Comparison of ENCODE assay signal across 21 cellular contexts in genomic region chr15:93986400-93986984, GRCh38.
A peak's percentile ranks its signal among the peaks of the same experiment; 100 is the strongest.
DNase-seq lines count a peak whose midpoint lies in the region; ATAC-seq, FAIRE-seq and TF ChIP-seq lines count a peak whose summit lies in the region.
"Had no signal": no experiment of that assay in that cellular context is flagged by ENCODE, and none has a peak within 500 bp of the region (broad histone marks: within the 10 kb centered on the region; RNA-seq: fewer than 3 reads in every experiment).

No MANE protein-coding gene starts in this region.

- H3K14ac ChIP-seq in H9 (ENCODE audit: insufficient read depth, low read length) = no peak overlapping the region

- H3K4me2 ChIP-seq in BLaER1 (peak overlapping the region; percentile 85), DND-41 (ENCODE audit: insufficient read depth, low read length) (peak overlapping the region; percentile 50), GM12878 (ENCODE audit: control insufficient read depth, insufficient read depth) (no peak overlapping the region), H9 (ENCODE audit: insufficient read depth, insufficient read length, low read length) (no peak overlapping the region)
- H3K4me2 ChIP-seq: A549, SK-N-SH had no signal

- no peak overlapping the region for H4K5ac ChIP-seq in H9 (ENCODE audit: insufficient read length, low read depth, low read length)

- H3K27ac Mint-ChIP-seq in glutamatergic neuron (ENCODE audit: unreplicated experiment) = peak overlapping the region; percentile 57
- no peak overlapping the region for H3K27ac Mint-ChIP-seq in MCF 10A (ENCODE audit: low read depth, unreplicated experiment)
- H3K27ac Mint-ChIP-seq in H9 = no peak overlapping the region

- H3K27me3 ChIP-seq in BLaER1 = no peaks in the 10 kb centered on the region
- H3K27me3 ChIP-seq in DND-41 (ENCODE audit: insufficient read depth, low read length, poor library complexity) = no peaks in the 10 kb centered on the region
- H3K27me3 ChIP-seq in GM12878 (replicated peaks in 1 of 2; ENCODE audit: control insufficient read depth in 2 of 2, insufficient read depth in 2 of 2, low read length in 1 of 2) = no peaks in the 10 kb centered on the region
- H3K27me3 ChIP-seq in A673 (replicated peaks; ENCODE audit: insufficient read depth, low read depth, low read length, poor library complexity) = no peaks in the 10 kb centered on the region
- no peaks in the 10 kb centered on the region for H3K27me3 ChIP-seq in H9 (ENCODE audit: insufficient read depth, low read length)
- H3K27me3 ChIP-seq: BE2C, MG63 had no signal

- peaks cover 31% of the 10 kb centered on the region for H3K4me1 Mint-ChIP-seq in glutamatergic neuron (ENCODE audit: low read depth, unreplicated experiment)
- H3K4me1 Mint-ChIP-seq in MCF 10A (ENCODE audit: insufficient read depth, unreplicated experiment) = no peaks in the 10 kb centered on the region
- no peaks in the 10 kb centered on the region for H3K4me1 Mint-ChIP-seq in H9
- H3K4me1 Mint-ChIP-seq: IgD-negative memory B cell had no signal

- CTCF ChIA-PET in GM12878 (lab: Yijun Ruan, JAX) = interaction anchor here (1.1 kb wide), 1 partner anchor 11 kb away, joined by 3 read pairs; no protein-coding TSS in a partner anchor
- CTCF ChIA-PET in MCF 10A (lab: Yijun Ruan, JAX) = interaction anchor here (1.1 to 2.0 kb wide), 2 partner anchors 133 to 899 kb away, joined by 5 to 15 read pairs; no protein-coding TSS in a partner anchor
- CTCF ChIA-PET in A673 (lab: Charles Lee) = no interaction called here

- no peak overlapping the region for H3K23ac ChIP-seq in H9 (ENCODE audit: insufficient read length, low read depth, low read length)

- H3K27ac ChIP-seq in BLaER1 (peak overlapping the region; percentile 94), DND-41 (ENCODE audit: low read length) (peak overlapping the region; percentile 99), GM12878 (ENCODE audit: control insufficient read depth, insufficient read depth) (no peak overlapping the region), A673 (ENCODE audit: low read depth, low read length, poor library complexity, severe bottlenecking) (no peak overlapping the region), H9 (ENCODE audit: insufficient read length, low read depth, low read length) (no peak overlapping the region)
- H3K27ac ChIP-seq: A549 had no signal

- no peak overlapping the region for H4K8ac ChIP-seq in H9 (replicated peaks; ENCODE audit: insufficient read length, low read depth, low read length)

- no peak overlapping the region for H3T11ph ChIP-seq in H9 (ENCODE audit: low read length)

- H4K20me1 ChIP-seq in BLaER1 (no peaks in the 10 kb centered on the region), DND-41 (ENCODE audit: insufficient read depth, low read length) (no peaks in the 10 kb centered on the region), GM12878 (ENCODE audit: control insufficient read depth, insufficient read depth) (no peaks in the 10 kb centered on the region), H9 (ENCODE audit: control insufficient read depth, insufficient read depth, insufficient read length) (no peaks in the 10 kb centered on the region)

- no peak overlapping the region for H3K4ac ChIP-seq in H9 (ENCODE audit: low read depth, low read length)

- no peak for TF ChIP-seq CTCF in DND-41 (IDR thresholded peaks at IDR 0.05; ENCODE audit: borderline replicate concordance, extremely low read depth, low read length, poor library complexity, severe bottlenecking)
- no peak for TF ChIP-seq CTCF in GM12878 (IDR thresholded peaks at IDR 0.05 in 2 of 3, conservative IDR thresholded peaks at IDR 0.05 in 1 of 3; ENCODE audit: control insufficient read depth in 2 of 3, extremely low read depth in 1 of 3, insufficient read depth in 1 of 3, low read depth in 3 of 3, low read length in 3 of 3)
- TF ChIP-seq CTCF in glutamatergic neuron (IDR thresholded peaks at IDR 0.05; ENCODE audit: partially characterized antibody, unreplicated experiment) = no peak
- TF ChIP-seq CTCF in MCF 10A (IDR thresholded peaks at IDR 0.05; ENCODE audit: unreplicated experiment) = no peak
- TF ChIP-seq CTCF in A673 (conservative IDR thresholded peaks at IDR 0.05; ENCODE audit: low read depth, low read length) = no peak
- no peak for TF ChIP-seq CTCF in H9 (conservative IDR thresholded peaks at IDR 0.05)

- H3K4me3 ChIP-seq in BLaER1 = peak overlapping the region; percentile 53
- peak overlapping the region in 1 of 2 experiments; percentile 34; a peak in 1 of 4 replicates for H3K4me3 ChIP-seq in DND-41 (ENCODE audit: low read depth in 1 of 2, low read length in 2 of 2)
- H3K4me3 ChIP-seq in GM12878 = no peak overlapping the region
- H3K4me3 ChIP-seq in A673 (ENCODE audit: low read depth, low read length, poor library complexity, severe bottlenecking) = no peak overlapping the region
- H3K4me3 ChIP-seq: A549, MG63 had no signal

- H3K9me3 ChIP-seq in BLaER1 (peaks cover 20% of the 10 kb centered on the region; the same call in 1 of the 2 replicates), DND-41 (ENCODE audit: insufficient read depth, low read length, severe bottlenecking) (no peaks in the 10 kb centered on the region), GM12878 (replicated peaks; ENCODE audit: control insufficient read depth, insufficient read depth, low read length) (no peaks in the 10 kb centered on the region), A673 (ENCODE audit: low read depth, low read length, poor library complexity, severe bottlenecking) (no peaks in the 10 kb centered on the region), H9 (ENCODE audit: control insufficient read depth, low read depth, low read length) (no peaks in the 10 kb centered on the region)
- H3K9me3 ChIP-seq: BE2C, Caco-2, MG63, SK-N-SH had no signal

- peaks cover 65% of the 10 kb centered on the region for H3K4me1 ChIP-seq in BLaER1
- H3K4me1 ChIP-seq in DND-41 (ENCODE audit: insufficient read depth, low read length) = peaks cover 83% of the 10 kb centered on the region
- H3K4me1 ChIP-seq in GM12878 (ENCODE audit: control insufficient read depth, insufficient read depth, low read length) = no peaks in the 10 kb centered on the region
- H3K4me1 ChIP-seq in A673 (ENCODE audit: insufficient read depth, low read length, poor library complexity, severe bottlenecking) = peaks cover 10% of the 10 kb centered on the region
- no peaks in the 10 kb centered on the region for H3K4me1 ChIP-seq in H9 (ENCODE audit: insufficient read depth, low read length)
- H3K4me1 ChIP-seq: A549, BE2C, Caco-2 had no signal

- ATAC-seq in DND-41 (ENCODE audit: insufficient read depth, low read depth) (peak; percentile 67), GM12878 (no peak)
- ATAC-seq: A549 had no signal

- H2BK12ac ChIP-seq in H9 (ENCODE audit: insufficient read length, low read depth, low read length) = no peak overlapping the region

- in situ Hi-C loops in GM12878 (cut with MboI) = no loop called here

- H2BK15ac ChIP-seq in H9 (ENCODE audit: low read depth, low read length) = no peak overlapping the region

- no peaks in the 10 kb centered on the region for H3K79me1 ChIP-seq in H9 (ENCODE audit: insufficient read depth, low read depth, low read length, poor library complexity, severe bottlenecking)

- no peak overlapping the region for H2BK120ac ChIP-seq in H9 (ENCODE audit: low read depth, low read length, poor library complexity, severe bottlenecking)

- H3K9me3 Mint-ChIP-seq in glutamatergic neuron (ENCODE audit: unreplicated experiment) (peaks cover 10% of the 10 kb centered on the region), MCF 10A (ENCODE audit: unreplicated experiment) (no peaks in the 10 kb centered on the region), H9 (peaks cover 0 to under 1% of the 10 kb centered on the region in 2 experiments; a peak in 1 of 5 replicates)
- H3K9me3 Mint-ChIP-seq: CD4-positive, alpha-beta T cell had no signal

- H3K36me3 Mint-ChIP-seq in glutamatergic neuron (ENCODE audit: unreplicated experiment) = no peaks in the 10 kb centered on the region
- no peaks in the 10 kb centered on the region for H3K36me3 Mint-ChIP-seq in MCF 10A (ENCODE audit: insufficient read depth, unreplicated experiment)
- H3K36me3 Mint-ChIP-seq in H9 (ENCODE audit: insufficient read depth in 1 of 3, low read depth in 3 of 3) = no peaks in the 10 kb centered on the region
- H3K36me3 Mint-ChIP-seq: IgD-negative memory B cell had no signal

- H3K56ac ChIP-seq in H9 (ENCODE audit: insufficient read length, low read depth, low read length) = no peak overlapping the region

- H2AFZ ChIP-seq in DND-41 (ENCODE audit: low read depth, low read length) = no peak overlapping the region; the same call in 1 of the 2 replicates
- H2AFZ ChIP-seq in GM12878 (ENCODE audit: control insufficient read depth, low read depth, low read length) = no peak overlapping the region
- no peak overlapping the region for H2AFZ ChIP-seq in H9 (ENCODE audit: low read length)

- BruUV-seq in GM12878 (replicated peaks; lab: Mats Ljungman, UMichigan) (no TSS peak), MCF 10A (replicated peaks; lab: Mats Ljungman, UMichigan) (no TSS peak), A673 (replicated peaks; lab: Mats Ljungman, UMichigan) (no TSS peak)

- H3K27me3 Mint-ChIP-seq in glutamatergic neuron (ENCODE audit: unreplicated experiment) (no peaks in the 10 kb centered on the region), MCF 10A (ENCODE audit: insufficient read depth, unreplicated experiment) (no peaks in the 10 kb centered on the region), H9 (ENCODE audit: low read depth) (no peaks in the 10 kb centered on the region; the same call in 1 of the 2 replicates)
- H3K27me3 Mint-ChIP-seq: CD4-positive, alpha-beta T cell had no signal

- intact Hi-C loops in GM12878 (cut with micrococcal nuclease; ENCODE audit: unreplicated experiment) (no loop called here), MCF 10A (cut with micrococcal nuclease) (no loop called here), A673 (cut with micrococcal nuclease; ENCODE audit: unreplicated experiment) (no loop called here)

- RAD21 ChIA-PET in GM12878 (lab: Charles Lee; ENCODE audit: unreplicated experiment) = no interaction called here

- no peak overlapping the region for H4K91ac ChIP-seq in H9 (ENCODE audit: insufficient read length, low read depth, low read length)

- TF ChIP-seq POLR2A in GM12878 (IDR thresholded peaks at IDR 0.05; ENCODE audit: low read depth, low read length) = no peak

- POLR2A ChIA-PET in GM12878 (lab: Charles Lee) (no interaction called here), MCF 10A (lab: Yijun Ruan, JAX) (interaction anchor here (0.5 kb wide), 1 partner anchor 375 kb away, joined by 4 read pairs; no protein-coding TSS in a partner anchor), A673 (lab: Charles Lee; ENCODE audit: low non-redundant PET) (no interaction called here)

- no peak overlapping the region for H2AK5ac ChIP-seq in H9 (ENCODE audit: insufficient read length, low read length)

- TF ChIP-seq RAD21 in GM12878 (IDR thresholded peaks at IDR 0.05; ENCODE audit: insufficient read depth, low read depth, low read length) = no peak

- TF ChIP-seq EP300 in GM12878 (IDR thresholded peaks at IDR 0.05; ENCODE audit: borderline replicate concordance in 1 of 2, control insufficient read depth in 1 of 2, low read depth in 2 of 2, low read length in 2 of 2) = no peak

- SMC1A ChIA-PET in GM12878 (lab: Charles Lee; ENCODE audit: uncharacterized antibody, unreplicated experiment) = interaction anchor here (1.6 kb wide), 1 partner anchor 50 kb away, joined by 3 read pairs; no protein-coding TSS in a partner anchor

- DNase-seq in DND-41 (peak; percentile 67), GM12878 (ENCODE audit: low read depth, low spot score) (no peak), glutamatergic neuron (no peak), MCF 10A (ENCODE audit: unreplicated experiment) (no peak), A673 (ENCODE audit: low spot score) (no peak), H9 (no peak)
- DNase-seq in effector CD4-positive, alpha-beta T cell = no peak
- DNase-seq: BE2C, Caco-2, Karpas-422, MG63, NCI-H1417, NCI-H2081 treated with DMSO at 0.1 percent for 48 hours, NCI-H524 treated with DMSO at 0.1 percent for 48 hours, SIG-M5, SK-N-SH had no signal

- H2BK5ac ChIP-seq in H9 (ENCODE audit: insufficient read length, low read length) = no peak overlapping the region

- no peak overlapping the region for H2BK20ac ChIP-seq in H9 (ENCODE audit: low read depth, low read length, poor library complexity, severe bottlenecking)

- H3K36me3 ChIP-seq in BLaER1 (no peaks in the 10 kb centered on the region), DND-41 (ENCODE audit: insufficient read depth, low read length) (no peaks in the 10 kb centered on the region), GM12878 (ENCODE audit: control insufficient read depth in 2 of 2, insufficient read depth in 2 of 2, low read length in 1 of 2) (no peaks in the 10 kb centered on the region), A673 (ENCODE audit: insufficient read depth, low read length, poor library complexity, severe bottlenecking) (no peaks in the 10 kb centered on the region)
- H3K36me3 ChIP-seq: BE2C, MG63 had no signal

- no peaks in the 10 kb centered on the region for H3K23me2 ChIP-seq in H9 (ENCODE audit: insufficient read length, low read depth, low read length, poor library complexity, severe bottlenecking)

- H3K18ac ChIP-seq in H9 (ENCODE audit: insufficient read length, low read depth, low read length) = no peak overlapping the region

- H3K79me2 ChIP-seq in DND-41 (ENCODE audit: insufficient read depth, low read length) (no peaks in the 10 kb centered on the region), GM12878 (ENCODE audit: control insufficient read depth, insufficient read depth, low read length) (no peaks in the 10 kb centered on the region), H9 (ENCODE audit: insufficient read depth, low read length) (no peaks in the 10 kb centered on the region)

- H3K9ac ChIP-seq in BLaER1 = peak overlapping the region; percentile 76
- H3K9ac ChIP-seq in DND-41 (ENCODE audit: low read depth, low read length) = peak overlapping the region; percentile 74
- H3K9ac ChIP-seq in GM12878 (ENCODE audit: control insufficient read depth, insufficient read depth, low read length) = no peak overlapping the region
- no peak overlapping the region for H3K9ac ChIP-seq in H9 (ENCODE audit: extremely low read depth, insufficient read length, low read length)
- H3K9ac ChIP-seq: SK-N-SH had no signal

- 22% methylated on average over 3 of the region's 3 CpGs for WGBS in GM12878 (ENCODE audit: insufficient coverage, insufficient replicate concordance, low lambda C conversion rate, missing lambda C conversion rate)
- no CpG with 5 or more reads among the region's 3 CpGs for WGBS in H9 (ENCODE audit: extremely low coverage, insufficient read length, low lambda C conversion rate)

- FAIRE-seq in GM12878 (lab: Jason Lieb, UNC) = no peak
- FAIRE-seq: A549, G401.6 had no signal

- H3K4me3 Mint-ChIP-seq in glutamatergic neuron (ENCODE audit: unreplicated experiment) (no peak overlapping the region), MCF 10A (ENCODE audit: unreplicated experiment) (no peak overlapping the region), H9 (no peak overlapping the region)
- H3K4me3 Mint-ChIP-seq: CD4-positive, alpha-beta T cell; IgD-negative memory B cell had no signal

Comparison
In these comparisons a context has a peak if more than half of its experiments do, and no peak if none do; other contexts are left out.
1. H3K27ac ChIP-seq: peak in BLaER1 (single experiment) and DND-41 (single experiment); none in GM12878 (single experiment), A673 (single experiment) and H9 (single experiment).
2. H3K4me2 ChIP-seq: peak in BLaER1 (single experiment) and DND-41 (single experiment); none in GM12878 (single experiment) and H9 (single experiment).
3. H3K9ac ChIP-seq: peak in BLaER1 (single experiment) and DND-41 (single experiment); none in GM12878 (single experiment) and H9 (single experiment).